ENCODE assay signal across 1 cellular context in genomic region chr10:78964952-78965633, GRCh38.
A peak's percentile ranks its signal among the peaks of the same experiment; 100 is the strongest.
TF ChIP-seq lines count a peak whose summit lies in the region.

No MANE protein-coding gene starts in this region.

TF ChIP-seq in HepG2, 621 proteins besides CTCF, POLR2A, EP300 and RAD21 (continued from another document and continues in another):
- no peak for TF ChIP-seq TCF12 (IDR thresholded peaks at IDR 0.05)
- no peak for TF ChIP-seq TCF12 (CRISPR knock-in tag; IDR thresholded peaks at IDR 0.05)
- TF ChIP-seq ONECUT2 (CRISPR knock-in tag; IDR thresholded peaks at IDR 0.05), result no peak
- peak; percentile 7; the same call in 1 of the 2 replicates for TF ChIP-seq ETV6 (CRISPR knock-in tag; conservative IDR thresholded peaks at IDR 0.05)
- TF ChIP-seq LCORL (IDR thresholded peaks at IDR 0.05), result no peak
- peak; percentile 99 for TF ChIP-seq LCORL (CRISPR knock-in tag; IDR thresholded peaks at IDR 0.05)
- peak; percentile 92 for TF ChIP-seq HNF1B (CRISPR knock-in tag; IDR thresholded peaks at IDR 0.05)
- TF ChIP-seq ZNF562 (CRISPR knock-in tag; IDR thresholded peaks at IDR 0.05; ENCODE audit: borderline replicate concordance), result no peak
- TF ChIP-seq MAX (IDR thresholded peaks at IDR 0.05), result no peak
- TF ChIP-seq CREM (IDR thresholded peaks at IDR 0.05), result peak; percentile 42; the same call in 1 of the 2 replicates
- TF ChIP-seq CREM (CRISPR knock-in tag; IDR thresholded peaks at IDR 0.05), result no peak
- TF ChIP-seq FOXC1 (CRISPR knock-in tag; IDR thresholded peaks at IDR 0.05; ENCODE audit: borderline replicate concordance), result peak; percentile 69
- no peak for TF ChIP-seq SCMH1 (CRISPR knock-in tag; IDR thresholded peaks at IDR 0.05; ENCODE audit: borderline replicate concordance)
- TF ChIP-seq HDAC2 (CRISPR knock-in tag; IDR thresholded peaks at IDR 0.05), result peak; percentile 93
- TF ChIP-seq KLF16 (CRISPR knock-in tag; IDR thresholded peaks at IDR 0.05), result peak in 1 of 2 experiments; percentile 91; a peak in 2 of 4 replicates
- peak; percentile 86 for TF ChIP-seq NR2F6 (IDR thresholded peaks at IDR 0.05)
- TF ChIP-seq NR2F6 (CRISPR knock-in tag; IDR thresholded peaks at IDR 0.05), result peak; percentile 94
- TF ChIP-seq U2AF1 (optimal IDR thresholded peaks at IDR 0.05; ENCODE audit: low read depth, low read length), result peak; percentile 67
- no peak for TF ChIP-seq NONO (IDR thresholded peaks at IDR 0.05)
- peak; percentile 93 for TF ChIP-seq NONO (CRISPR knock-in tag; conservative IDR thresholded peaks at IDR 0.05)
- peak; percentile 90 for TF ChIP-seq FOXP4 (CRISPR knock-in tag; IDR thresholded peaks at IDR 0.05)
- TF ChIP-seq ZNF670 (CRISPR knock-in tag; IDR thresholded peaks at IDR 0.05; ENCODE audit: borderline replicate concordance), result peak; percentile 75; the same call in 1 of the 2 replicates
- TF ChIP-seq ZSCAN9 (CRISPR knock-in tag; IDR thresholded peaks at IDR 0.05; ENCODE audit: borderline replicate concordance), result peak; percentile 70; the same call in 1 of the 2 replicates
- TF ChIP-seq ARID3A (IDR thresholded peaks at IDR 0.05; ENCODE audit: low read depth, low read length), result no peak
- peak; percentile 91 for TF ChIP-seq NFE2 (CRISPR knock-in tag; IDR thresholded peaks at IDR 0.05)
- TF ChIP-seq MAZ (IDR thresholded peaks at IDR 0.05; ENCODE audit: borderline replicate concordance, low read depth, low read length), result peak; percentile 94
- TF ChIP-seq MAZ (CRISPR knock-in tag; IDR thresholded peaks at IDR 0.05; ENCODE audit: low read depth), result peak; percentile 92
- 0 out of 2 replicates have a peak, but pooled peaks have one; percentile 55 for TF ChIP-seq PRDM10 (CRISPR knock-in tag; IDR thresholded peaks at IDR 0.05; ENCODE audit: low read depth)
- peak; percentile 100 for TF ChIP-seq ZSCAN25 (CRISPR knock-in tag; IDR thresholded peaks at IDR 0.05)
- no peak for TF ChIP-seq ZFP90 (CRISPR knock-in tag; IDR thresholded peaks at IDR 0.05; ENCODE audit: borderline replicate concordance)
- peak; percentile 66; the same call in 1 of the 2 replicates for TF ChIP-seq RFXAP (CRISPR knock-in tag; IDR thresholded peaks at IDR 0.05; ENCODE audit: borderline replicate concordance)
- peak; percentile 49; the same call in 1 of the 2 replicates for TF ChIP-seq HMGXB3 (CRISPR knock-in tag; IDR thresholded peaks at IDR 0.05; ENCODE audit: borderline replicate concordance)
- TF ChIP-seq SP1 (IDR thresholded peaks at IDR 0.05), result no peak
- TF ChIP-seq SP1 (CRISPR knock-in tag; IDR thresholded peaks at IDR 0.05), result peak; percentile 38; the same call in 1 of the 2 replicates
- peak; percentile 23 for TF ChIP-seq ZNF883 (CRISPR knock-in tag; IDR thresholded peaks at IDR 0.05; ENCODE audit: not compliant biosample characterization)
- peak; percentile 61 for TF ChIP-seq CEBPG (CRISPR knock-in tag; IDR thresholded peaks at IDR 0.05)
- peak in 1 of 2 experiments; percentile 73; a peak in 1 of 4 replicates for TF ChIP-seq ATF4 (CRISPR knock-in tag; IDR thresholded peaks at IDR 0.05)
- peak; percentile 88; the same call in 1 of the 2 replicates for TF ChIP-seq FOXO1 (CRISPR knock-in tag; IDR thresholded peaks at IDR 0.05)
- TF ChIP-seq ZNF430 (CRISPR knock-in tag; IDR thresholded peaks at IDR 0.05), result peak; percentile 78
- no peak; the same call in 1 of the 2 replicates for TF ChIP-seq SOX13 (IDR thresholded peaks at IDR 0.05)
- TF ChIP-seq SOX13 (CRISPR knock-in tag; conservative IDR thresholded peaks at IDR 0.05 in 1 of 2, IDR thresholded peaks at IDR 0.05 in 1 of 2), result peak in 1 of 2 experiments; percentile 88; a peak in 2 of 4 replicates
- peak; percentile 97 for TF ChIP-seq ZMYM3 (CRISPR knock-in tag; IDR thresholded peaks at IDR 0.05)
- TF ChIP-seq REPIN1 (CRISPR knock-in tag; IDR thresholded peaks at IDR 0.05; ENCODE audit: borderline replicate concordance, low read depth), result peak; percentile 95
- TF ChIP-seq ZNF414 (CRISPR knock-in tag; IDR thresholded peaks at IDR 0.05), result peak; percentile 94
- TF ChIP-seq ZNF772 (CRISPR knock-in tag; IDR thresholded peaks at IDR 0.05), result peak; percentile 71; the same call in 1 of the 2 replicates
- 0 out of 2 replicates have a peak, but pooled peaks have one; percentile 26 for TF ChIP-seq ZBED4 (CRISPR knock-in tag; IDR thresholded peaks at IDR 0.05; ENCODE audit: borderline replicate concordance)
